In genomic region chr15:90228960-90229359, GRCh38 we compare ENCODE assay signal across 4 cellular contexts. TPM values are rescaled to one million over a fixed set of nuclear protein-coding genes. Genes with fewer than 3 reads are reported as not detected.
DNase-seq lines count a peak whose midpoint lies in the region; ATAC-seq and TF ChIP-seq lines count a peak whose summit lies in the region.
"Had no signal": no experiment of that assay in that cellular context is flagged by ENCODE, and none has a peak within 500 bp of the region (broad histone marks: within the 10 kb centered on the region; RNA-seq: fewer than 3 reads in every experiment).

No MANE protein-coding gene starts in this region.

- peaks cover 69% of the 10 kb centered on the region for H3K36me3 Mint-ChIP-seq in activated B cell treated with CpG ODN at 0.5 μM for 24 hours (ENCODE audit: low read depth)

- H3K27ac Mint-ChIP-seq in activated B cell treated with CpG ODN at 0.5 μM for 24 hours, result peak overlapping the region; percentile 53

- POLR2A ChIA-PET in activated B cell treated with CpG ODN at 0.5 μM for 24 hours (lab: Charles Lee), result no interaction called here

- no peaks in the 10 kb centered on the region for H3K27me3 Mint-ChIP-seq in activated B cell treated with CpG ODN at 0.5 μM for 24 hours

- peaks cover 40% of the 10 kb centered on the region for H3K4me1 Mint-ChIP-seq in activated B cell treated with CpG ODN at 0.5 μM for 24 hours

- no peak for DNase-seq in activated B cell treated with CpG ODN at 0.5 μM for 24 hours
- DNase-seq: activated effector memory CD4-positive, alpha-beta T cell treated with anti-CD3 and anti-CD28 coated beads, Interleukin-2, amount 50 U/mL, for 16 hours; OCI-M1 had no signal

- no peaks in the 10 kb centered on the region for H3K9me3 Mint-ChIP-seq in activated B cell treated with CpG ODN at 0.5 μM for 24 hours

- ATAC-seq in activated B cell treated with CpG ODN at 0.5 μM for 24 hours (ENCODE audit: low read depth), result no peak
- no peak for ATAC-seq in GM18873 (IDR thresholded peaks at IDR 0.05; ENCODE audit: low FRiP score, unreplicated experiment)

- CTCF ChIA-PET in activated B cell treated with CpG ODN at 0.5 μM for 24 hours (lab: Charles Lee), result interaction anchor here (0.5 kb wide), 1 partner anchor 665 kb away, joined by 4 read pairs; no protein-coding TSS in a partner anchor

- intact Hi-C loops in activated B cell treated with CpG ODN at 0.5 μM for 24 hours (cut with micrococcal nuclease), result no loop called here

- H3K4me3 Mint-ChIP-seq in activated B cell treated with CpG ODN at 0.5 μM for 24 hours, result no peak overlapping the region

- no peak for TF ChIP-seq CTCF in activated B cell treated with CpG ODN at 0.5 μM for 24 hours (IDR thresholded peaks at IDR 0.05)

RNA-seq across cellular contexts. Expression of gene CIB1, which starts 4.8 kb away (rescaled TPM):
- 96.6 and 105 TPM in 2 replicates for total RNA-seq in activated B cell treated with CpG ODN at 0.5 μM for 24 hours

RNA-seq across cellular contexts. Expression of gene GDPGP1, which starts 5.0 kb away (rescaled TPM):
- total RNA-seq in activated B cell treated with CpG ODN at 0.5 μM for 24 hours, result 6.1 and 6.2 TPM in 2 replicates

RNA-seq across cellular contexts. Expression of gene TTLL13, which starts 20.4 kb away (rescaled TPM):
- 0.49 and 2.2 TPM in 2 replicates for total RNA-seq in activated B cell treated with CpG ODN at 0.5 μM for 24 hours

RNA-seq across cellular contexts. Expression of gene SEMA4B, which starts 27.8 kb away (rescaled TPM):
- total RNA-seq in activated B cell treated with CpG ODN at 0.5 μM for 24 hours, result 68.1 and 85.1 TPM in 2 replicates

RNA-seq across cellular contexts. Expression of gene NGRN, which starts 36.5 kb away (rescaled TPM):
- 32.8 and 34.1 TPM in 2 replicates for total RNA-seq in activated B cell treated with CpG ODN at 0.5 μM for 24 hours
